8 cellular contexts compared by ENCODE assay signal in genomic region chr6:13874191-13874549, GRCh38. TPM values are rescaled to one million over a fixed set of nuclear protein-coding genes. Genes with fewer than 3 reads are reported as not detected.
DNase-seq lines count a peak whose midpoint lies in the region; ATAC-seq and TF ChIP-seq lines count a peak whose summit lies in the region.

No MANE protein-coding gene starts in this region.

- H3K4me3 ChIP-seq in left ventricle myocardium inferior (peak overlapping the region; percentile 65), astrocyte of the cerebellum (ENCODE audit: low read depth, low read length) (peak overlapping the region; percentile 45), adrenal gland (peak overlapping the region in 2 of 4 donors; percentile 40 to 53)

- H3K4me1 ChIP-seq in left ventricle myocardium inferior (peaks cover 11% of the 10 kb centered on the region), adrenal gland (replicated peaks in 1 of 2) (peaks cover 7 to 9% of the 10 kb centered on the region in 2 donors)

- in situ Hi-C loops in astrocyte of the cerebellum (cut with HindIII; ENCODE audit: low sequenced_read_pairs): no loop called here

- TF ChIP-seq CTCF in left ventricle myocardium inferior (IDR thresholded peaks at IDR 0.05; ENCODE audit: borderline replicate concordance): no peak
- no peak for TF ChIP-seq CTCF in astrocyte of the cerebellum (IDR thresholded peaks at IDR 0.05; ENCODE audit: low read depth, low read length, missing control alignments)
- no peak for TF ChIP-seq CTCF in mesothelial cell of epicardium (IDR thresholded peaks at IDR 0.05; ENCODE audit: unreplicated experiment)
- TF ChIP-seq CTCF in adrenal gland (IDR thresholded peaks at IDR 0.05): no peak

- peaks cover 20% of the 10 kb centered on the region for H3K4me1 Mint-ChIP-seq in mesothelial cell of epicardium

- TF ChIP-seq POLR2A in adrenal gland (IDR thresholded peaks at IDR 0.05): no peak

- H3K4me3 Mint-ChIP-seq in mesothelial cell of epicardium: peak overlapping the region; percentile 75

- peak overlapping the region; percentile 53 for H3K27ac Mint-ChIP-seq in mesothelial cell of epicardium

- H3K9me3 ChIP-seq in left ventricle myocardium inferior (replicated peaks) (peaks cover 10% of the 10 kb centered on the region), adrenal gland (replicated peaks in 1 of 3) (no peaks in the 10 kb centered on the region)

- H3K36me3 Mint-ChIP-seq in mesothelial cell of epicardium: peaks cover 2% of the 10 kb centered on the region

- H3K27me3 ChIP-seq in left ventricle myocardium inferior (ENCODE audit: low read depth) (no peaks in the 10 kb centered on the region), adrenal gland (no peaks in the 10 kb centered on the region)

- peaks cover 2% of the 10 kb centered on the region for H3K27me3 Mint-ChIP-seq in mesothelial cell of epicardium (ENCODE audit: low read depth)

- intact Hi-C loops in left ventricle myocardium inferior (cut with micrococcal nuclease): no loop called here
- intact Hi-C loops in left ventricle myocardium superior (cut with micrococcal nuclease): no loop called here
- intact Hi-C loops in adrenal gland (cut with DNase I): no loop called here

- no peak for DNase-seq in left ventricle myocardium inferior
- no peak for DNase-seq in left ventricle myocardium superior
- no peak for DNase-seq in astrocyte of the cerebellum (ENCODE audit: low read depth)
- DNase-seq in mesothelial cell of epicardium (ENCODE audit: low spot score in 2 of 2, unreplicated experiment in 2 of 2): no peak
- DNase-seq in adrenal gland: no peak
- DNase-seq in NCI-H1048 (lab: John Stamatoyannopoulos, UW): no peak
- no peak for DNase-seq in NCI-H1930 (lab: John Stamatoyannopoulos, UW)

- H3K27ac ChIP-seq in left ventricle myocardium inferior (replicated peaks) (no peak overlapping the region), adrenal gland (no peak overlapping the region)

- 82 to 85% (median 84%) methylated on average over 8 of the region's 8 CpGs for WGBS in adrenal gland, 4 donors

- no peak for ATAC-seq in left ventricle myocardium superior
- no peak for ATAC-seq in HG02840 (IDR thresholded peaks at IDR 0.05; ENCODE audit: low FRiP score, unreplicated experiment)

- peaks cover 14% of the 10 kb centered on the region for H3K9me3 Mint-ChIP-seq in mesothelial cell of epicardium

- H3K36me3 ChIP-seq in left ventricle myocardium inferior (no peaks in the 10 kb centered on the region), adrenal gland (replicated peaks in 1 of 2) (no peaks in the 10 kb centered on the region)

RNA-seq across cellular contexts. Expression of gene RNF182, which starts 50.6 kb away (rescaled TPM):
- total RNA-seq in left ventricle myocardium inferior (not detected), left ventricle myocardium superior (0.10 TPM), mesothelial cell of epicardium (4.1 to 5.1 TPM (median 4.2 TPM) in 3 replicates), adrenal gland (1 to 10 TPM in 1 of 8 donors, under 1 TPM in 5, not detected in 2; 0.11 to 2.1 (median 0.48) TPM)
- polyA plus RNA-seq in adrenal gland: under 1 TPM; 0.03 to 0.18 (median 0.08) TPM

RNA-seq across cellular contexts. Expression of gene MCUR1, which starts 59.8 kb away (rescaled TPM):
- total RNA-seq in left ventricle myocardium inferior (30.7 TPM), left ventricle myocardium superior (30.8 TPM), mesothelial cell of epicardium (18.1 to 21.7 TPM (median 19.8 TPM) in 3 replicates), adrenal gland (10 to 100 TPM in 6 of 8 donors, 1 to 10 TPM in 2; 7.0 to 18.1 (median 12.8) TPM)
- 10 to 100 TPM; 15.5 to 24.5 (median 20.9) TPM for polyA plus RNA-seq in adrenal gland
